Comparison of ENCODE assay signal across 25 cellular contexts in genomic region chr18:33944493-33944892, GRCh38.
"Had no signal": no experiment of that assay in that cellular context is flagged by ENCODE, and none has a peak within 500 bp of the region (broad histone marks: within the 10 kb centered on the region; RNA-seq: fewer than 3 reads in every experiment).

No MANE protein-coding gene starts in this region.

- H3K4me3 ChIP-seq: coronary artery, esophagus squamous epithelium, gastrocnemius medialis, heart right ventricle, left lung, lower lobe of right lung, mucosa of descending colon had no signal

- H3K27ac ChIP-seq: coronary artery, epithelial cell of prostate, esophagus squamous epithelium, gastrocnemius medialis, heart right ventricle, left lung, lower lobe of right lung had no signal

- DNase-seq: effector CD8-positive, alpha-beta T cell; effector memory CD8-positive, alpha-beta T cell; endodermal cell; erythroblast; esophagus squamous epithelium; foreskin fibroblast; foreskin melanocyte; gastrocnemius medialis; glutamatergic neuron; head of caudate nucleus; heart right ventricle; hippocampal formation; left cardiac atrium; left lung; left ventricle myocardium superior; lower lobe of right lung; mesenchymal stem cell; mucosa of descending colon; naive B cell; naive thymus-derived CD8-positive, alpha-beta T cell had no signal

- H3K36me3 ChIP-seq: esophagus squamous epithelium, gastrocnemius medialis, heart right ventricle, left lung, lower lobe of right lung had no signal

- FAIRE-seq: endometrium, keratinocyte had no signal

- H3K9me3 ChIP-seq: esophagus squamous epithelium, gastrocnemius medialis, left lung, lower lobe of right lung, mucosa of descending colon had no signal

- H3K27me3 ChIP-seq: esophagus squamous epithelium, gastrocnemius medialis, heart right ventricle, left lung had no signal

- ATAC-seq: effector memory CD8-positive, alpha-beta T cell; esophagus mucosa; gastrocnemius medialis; heart right ventricle; left cardiac atrium; left lung; left ventricle myocardium superior; lower lobe of right lung; mucosa of descending colon; naive thymus-derived CD8-positive, alpha-beta T cell had no signal

- H3K4me1 ChIP-seq: esophagus squamous epithelium, gastrocnemius medialis, heart right ventricle, left lung, lower lobe of right lung had no signal
